In genomic region chr10:129679207-129679606, GRCh38 we compare ENCODE assay signal across 9 cellular contexts.
"Had no signal": no experiment of that assay in that cellular context is flagged by ENCODE, and none has a peak within 500 bp of the region (broad histone marks: within the 10 kb centered on the region; RNA-seq: fewer than 3 reads in every experiment).

No MANE protein-coding gene starts in this region.

- DNase-seq: H9, HCEC 1CT, KBM-7 had no signal

- H3K9me3 Mint-ChIP-seq: GM23338, H9 had no signal

- H3K27me3 Mint-ChIP-seq: IgD-negative memory B cell had no signal

- H3K9ac ChIP-seq: KMS-11 had no signal

- H3K4me3 Mint-ChIP-seq: GM23338, H9, IgD-negative memory B cell had no signal

- H2AFZ ChIP-seq: GM23338 had no signal

- H3K4me3 ChIP-seq: GM23338 had no signal

- ATAC-seq: GM23338 had no signal

- H3K4me2 ChIP-seq: GM23338, KMS-11 had no signal

- FAIRE-seq: H1, H54 had no signal

- H3K4me1 Mint-ChIP-seq: GM23338, H9 had no signal

- H3K27ac Mint-ChIP-seq: GM23338, H9, IgD-negative memory B cell had no signal

- H3K27ac ChIP-seq: HL-60, KMS-11 had no signal
